Comparison of ENCODE assay signal across 23 cellular contexts in genomic region chr4:63036159-63036866, GRCh38.
"Had no signal": no experiment of that assay in that cellular context is flagged by ENCODE, and none has a peak within 500 bp of the region (broad histone marks: within the 10 kb centered on the region; RNA-seq: fewer than 3 reads in every experiment).

No MANE protein-coding gene starts in this region.

- DNase-seq: activated B cell treated with CpG ODN at 0.5 μM for 24 hours; activated CD4-positive, alpha-beta T cell treated with anti-CD3 and anti-CD28 coated beads for 1 hour; activated CD4-positive, alpha-beta T cell treated with anti-CD3 and anti-CD28 coated beads, Interleukin-2, amount 10 ng/mL, durations not matched to agents 24 days and 14 days; activated CD4-positive, alpha-beta T cell treated with anti-CD3 and anti-CD28 coated beads, Interleukin-2, amount 50 U/mL, for 48 hours; activated CD8-positive, alpha-beta memory T cell treated with anti-CD3 and anti-CD28 coated beads, Interleukin-2, amount 10 ng/mL, durations not matched to agents 7 days and 5 days; activated effector memory CD4-positive, alpha-beta T cell treated with Interleukin-2 at 50 U/mL for 16 hours; activated naive CD4-positive, alpha-beta T cell; activated T-cell treated with anti-CD3 and anti-CD28 coated beads, Interleukin-2, amount 50 U/mL, for 24 hours; aorta; KG1; NCI-H1048; NCI-H146; NCI-H187 treated with DMSO at 0.1 percent for 48 hours; NCI-H2107; NCI-H510A treated with DMSO at 0.1 percent for 48 hours; NCI-H69; Peyer's patch; SHP77; T-helper 17 cell; T-helper 9 cell had no signal

- H3K27me3 Mint-ChIP-seq: activated B cell treated with CpG ODN at 0.5 μM for 24 hours; activated CD4-positive, alpha-beta T cell treated with anti-CD3 and anti-CD28 coated beads, Interleukin-2, amount 10 ng/mL, durations not matched to agents 24 days and 14 days; activated CD8-positive, alpha-beta memory T cell treated with anti-CD3 and anti-CD28 coated beads, Interleukin-2, amount 10 ng/mL, durations not matched to agents 7 days and 5 days; activated naive CD4-positive, alpha-beta T cell treated with anti-CD3 and anti-CD28 coated beads, Interleukin-2, amount 50 U/mL, for 24 hours; activated T-cell treated with anti-CD3 and anti-CD28 coated beads, Interleukin-2, amount 50 U/mL, for 24 hours; IgD-negative memory B cell; T-helper 17 cell had no signal

- H3K36me3 Mint-ChIP-seq: activated CD8-positive, alpha-beta memory T cell treated with anti-CD3 and anti-CD28 coated beads, Interleukin-2, amount 10 ng/mL, durations not matched to agents 7 days and 5 days; activated naive CD4-positive, alpha-beta T cell treated with anti-CD3 and anti-CD28 coated beads, Interleukin-2, amount 50 U/mL, for 24 hours had no signal

- H3K9me3 Mint-ChIP-seq: activated naive CD4-positive, alpha-beta T cell treated with anti-CD3 and anti-CD28 coated beads, Interleukin-2, amount 50 U/mL, for 24 hours had no signal

- H3K27ac Mint-ChIP-seq: activated B cell treated with CpG ODN at 0.5 μM for 24 hours; activated CD4-positive, alpha-beta T cell treated with anti-CD3 and anti-CD28 coated beads, Interleukin-2, amount 10 ng/mL, durations not matched to agents 24 days and 14 days; activated CD8-positive, alpha-beta memory T cell treated with anti-CD3 and anti-CD28 coated beads, Interleukin-2, amount 10 ng/mL, durations not matched to agents 7 days and 5 days; activated naive CD4-positive, alpha-beta T cell treated with anti-CD3 and anti-CD28 coated beads, Interleukin-2, amount 50 U/mL, for 24 hours; activated T-cell treated with anti-CD3 and anti-CD28 coated beads, Interleukin-2, amount 50 U/mL, for 24 hours; activated T-helper 1 cell treated with anti-CD3 and anti-CD28 coated beads, Interleukin-12 subunit alpha, Interleukin-12 subunit beta, Interleukin-2, Interleukin-4 antibody, amounts not matched to agents 30 ng/mL and 10 ng/mL and 1 ng/mL, durations not matched to agents 14 hours and 24 hours and 36 hours; IgD-negative memory B cell; T-helper 17 cell had no signal

- H3K4me3 Mint-ChIP-seq: activated B cell treated with CpG ODN at 0.5 μM for 24 hours; activated CD4-positive, alpha-beta T cell treated with anti-CD3 and anti-CD28 coated beads, Interleukin-2, amount 10 ng/mL, durations not matched to agents 24 days and 14 days; activated CD8-positive, alpha-beta memory T cell treated with anti-CD3 and anti-CD28 coated beads, Interleukin-2, amount 10 ng/mL, durations not matched to agents 7 days and 5 days; activated naive CD4-positive, alpha-beta T cell treated with anti-CD3 and anti-CD28 coated beads, Interleukin-2, amount 50 U/mL, for 24 hours; activated T-cell treated with anti-CD3 and anti-CD28 coated beads, Interleukin-2, amount 50 U/mL, for 24 hours; activated T-helper 1 cell treated with anti-CD3 and anti-CD28 coated beads, Interleukin-12 subunit alpha, Interleukin-12 subunit beta, Interleukin-2, Interleukin-4 antibody, amounts not matched to agents 30 ng/mL and 10 ng/mL and 1 ng/mL, durations not matched to agents 14 hours and 24 hours and 36 hours; IgD-negative memory B cell; T-helper 17 cell had no signal

- ATAC-seq: activated CD8-positive, alpha-beta memory T cell treated with anti-CD3 and anti-CD28 coated beads, Interleukin-2, amount 10 ng/mL, durations not matched to agents 7 days and 5 days; T-helper 17 cell had no signal

- H3K4me1 Mint-ChIP-seq: activated B cell treated with CpG ODN at 0.5 μM for 24 hours; activated CD4-positive, alpha-beta T cell treated with anti-CD3 and anti-CD28 coated beads, Interleukin-2, amount 10 ng/mL, durations not matched to agents 24 days and 14 days; activated CD8-positive, alpha-beta memory T cell treated with anti-CD3 and anti-CD28 coated beads, Interleukin-2, amount 10 ng/mL, durations not matched to agents 7 days and 5 days; activated naive CD4-positive, alpha-beta T cell treated with anti-CD3 and anti-CD28 coated beads, Interleukin-2, amount 50 U/mL, for 24 hours; IgD-negative memory B cell; T-helper 17 cell had no signal
